ENCODE assay signal across 21 cellular contexts in genomic region chr19:12015015-12015752, GRCh38. TPM values are rescaled to one million over a fixed set of nuclear protein-coding genes. Genes with fewer than 3 reads are reported as not detected.
"Had no signal": no experiment of that assay in that cellular context is flagged by ENCODE, and none has a peak within 500 bp of the region (broad histone marks: within the 10 kb centered on the region; RNA-seq: fewer than 3 reads in every experiment).

No MANE protein-coding gene starts in this region.

- DNase-seq: activated CD4-positive, alpha-beta T cell treated with anti-CD3 and anti-CD28 coated beads, Interleukin-2, amount 50 U/mL, for 48 hours; activated CD8-positive, alpha-beta memory T cell treated with anti-CD3 and anti-CD28 coated beads, Interleukin-2, amount 10 ng/mL, durations not matched to agents 7 days and 5 days; activated effector memory CD4-positive, alpha-beta T cell treated with Interleukin-2 at 50 U/mL for 16 hours; activated naive CD4-positive, alpha-beta T cell treated with anti-CD3 and anti-CD28 coated beads, Interleukin-2, amount 50 U/mL, for 16 hours; activated T-cell treated with anti-CD3 and anti-CD28 coated beads, Interleukin-2, amount 50 U/mL, for 24 hours; adrenal gland; foreskin fibroblast; hippocampal formation; mammary epithelial cell; mucosa of descending colon; natural killer cell; stimulated activated naive CD8-positive, alpha-beta T cell treated with anti-CD3 and anti-CD28 coated beads, Interleukin-15, amount 100 ng/mL, for 72 hours; T-helper 17 cell; testis; WERI-Rb-1 had no signal

- H3K9me3 ChIP-seq: testis had no signal

- H3K27me3 ChIP-seq: adrenal gland, cardiac muscle cell, esophagus muscularis mucosa, right atrium auricular region, testis had no signal

- H3K27ac ChIP-seq: adrenal gland, cardiac muscle cell, esophagus muscularis mucosa, right atrium auricular region, testis, WERI-Rb-1 had no signal

- H3K4me3 ChIP-seq: cardiac muscle cell, esophagus muscularis mucosa, mucosa of descending colon, right atrium auricular region, testis had no signal

- ATAC-seq: activated CD8-positive, alpha-beta memory T cell treated with anti-CD3 and anti-CD28 coated beads, Interleukin-2, amount 10 ng/mL, durations not matched to agents 7 days and 5 days; left lobe of liver; mucosa of descending colon; natural killer cell; stimulated activated naive CD8-positive, alpha-beta T cell treated with anti-CD3 and anti-CD28 coated beads, Interleukin-15, amount 100 ng/mL, for 72 hours; T-helper 17 cell had no signal

- FAIRE-seq: colon, keratinocyte had no signal

- H3K4me1 ChIP-seq: adrenal gland, esophagus muscularis mucosa, right atrium auricular region, testis had no signal

RNA-seq across cellular contexts. Expression of gene ZNF878, which starts 37.6 kb away (rescaled TPM):
- total RNA-seq: cardiac muscle cell, T-helper 17 cell had no signal
